ENCODE assay signal across 1 cellular context in the genomic region with DNA sequence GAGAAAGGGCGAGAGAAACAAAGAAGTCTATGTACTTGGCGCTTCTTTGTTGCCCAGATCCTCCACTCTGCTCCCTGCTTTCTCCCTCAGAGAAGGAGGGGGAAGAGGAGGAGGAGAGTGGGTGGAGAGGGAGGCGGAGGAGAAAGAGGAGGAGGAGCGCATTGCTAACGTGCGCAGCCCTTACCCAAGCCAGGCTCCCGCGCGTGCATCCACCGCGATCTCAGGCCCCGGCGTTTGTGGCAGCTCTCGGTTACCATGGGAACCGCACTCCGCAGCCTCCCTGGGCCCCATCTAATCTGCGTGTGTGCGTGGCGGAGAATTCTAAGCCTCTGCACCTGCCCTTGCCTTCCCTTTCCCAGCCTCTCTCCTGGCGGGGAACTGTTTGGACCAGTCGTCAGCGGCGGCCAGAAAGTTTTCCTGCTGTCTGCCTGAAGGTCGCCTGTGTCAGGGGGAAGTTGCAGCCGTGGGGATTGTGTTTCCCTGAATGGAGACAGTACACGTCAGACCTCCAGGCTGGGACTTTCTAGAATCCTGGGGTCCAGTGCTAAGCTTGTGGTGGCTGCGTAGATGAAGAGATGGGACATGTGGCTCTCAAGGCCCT.
TF ChIP-seq lines count a peak whose summit lies in the region.

TSS of gene ERICH6B (minus strand) at position 239 of the 601 bp plus-strand sequence. CDS start 18,734 bp downstream, outside the sequence.

TF ChIP-seq in K562, 482 proteins besides CTCF, POLR2A, EP300 and RAD21 (continued from another document):
- TF ChIP-seq, protein P1, sequence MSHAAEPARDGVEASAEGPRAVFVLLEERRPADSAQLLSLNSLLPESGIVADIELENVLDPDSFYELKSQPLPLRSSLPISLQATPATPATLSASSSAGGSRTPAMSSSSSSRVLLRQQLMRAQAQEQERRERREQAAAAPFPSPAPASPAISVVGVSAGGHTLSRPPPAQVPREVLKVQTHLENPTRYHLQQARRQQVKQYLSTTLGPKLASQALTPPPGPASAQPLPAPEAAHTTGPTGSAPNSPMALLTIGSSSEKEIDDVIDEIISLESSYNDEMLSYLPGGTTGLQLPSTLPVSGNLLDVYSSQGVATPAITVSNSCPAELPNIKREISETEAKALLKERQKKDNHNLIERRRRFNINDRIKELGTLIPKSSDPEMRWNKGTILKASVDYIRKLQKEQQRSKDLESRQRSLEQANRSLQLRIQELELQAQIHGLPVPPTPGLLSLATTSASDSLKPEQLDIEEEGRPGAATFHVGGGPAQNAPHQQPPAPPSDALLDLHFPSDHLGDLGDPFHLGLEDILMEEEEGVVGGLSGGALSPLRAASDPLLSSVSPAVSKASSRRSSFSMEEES (CRISPR knock-in tag; IDR thresholded peaks at IDR 0.05), result no peak
- no peak for TF ChIP-seq MTF1 (CRISPR knock-in tag; IDR thresholded peaks at IDR 0.05; ENCODE audit: borderline replicate concordance)
- TF ChIP-seq KAT7 (CRISPR knock-in tag; IDR thresholded peaks at IDR 0.05; ENCODE audit: borderline replicate concordance), result no peak
- TF ChIP-seq NFE2L1 (tag; IDR thresholded peaks at IDR 0.05; ENCODE audit: borderline replicate concordance, low read depth), result no peak
- peak; percentile 55 to 67 for TF ChIP-seq NRF1 (conservative IDR thresholded peaks at IDR 0.05 in 1 of 2, IDR thresholded peaks at IDR 0.05 in 1 of 2)
- TF ChIP-seq, protein P2, sequence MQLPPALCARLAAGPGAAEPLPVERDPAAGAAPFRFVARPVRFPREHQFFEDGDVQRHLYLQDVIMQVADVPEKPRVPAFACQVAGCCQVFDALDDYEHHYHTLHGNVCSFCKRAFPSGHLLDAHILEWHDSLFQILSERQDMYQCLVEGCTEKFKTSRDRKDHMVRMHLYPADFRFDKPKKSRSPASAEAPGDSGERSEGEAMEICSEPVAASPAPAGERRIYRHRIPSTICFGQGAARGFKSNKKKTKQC (CRISPR knock-in tag; IDR thresholded peaks at IDR 0.05), result no peak
- TF ChIP-seq NR2C1 (IDR thresholded peaks at IDR 0.05), result no peak
- TF ChIP-seq NR2C1 (tag; IDR thresholded peaks at IDR 0.05), result no peak
- TF ChIP-seq MTA2 (IDR thresholded peaks at IDR 0.05; ENCODE audit: low read depth), result no peak
- TF ChIP-seq FOSL1 (tag; conservative IDR thresholded peaks at IDR 0.05), result no peak
- TF ChIP-seq NR4A1 (CRISPR knock-in tag; IDR thresholded peaks at IDR 0.05), result no peak
- no peak for TF ChIP-seq NR4A1 (tag; IDR thresholded peaks at IDR 0.05)
